Comparison of ENCODE assay signal across 1 cellular context in genomic region chr19:13022111-13022858, GRCh38.
TF ChIP-seq lines count a peak whose summit lies in the region.

No MANE protein-coding gene starts in this region.

TF ChIP-seq in HepG2, 621 proteins besides CTCF, POLR2A, EP300 and RAD21 (continued from another document):
- TF ChIP-seq NFAT5 (CRISPR knock-in tag; IDR thresholded peaks at IDR 0.05) (no peak), HNRNPH1 (optimal IDR thresholded peaks at IDR 0.05; ENCODE audit: low read depth, low read length) (no peak), ARHGAP35 (CRISPR knock-in tag; IDR thresholded peaks at IDR 0.05; ENCODE audit: borderline replicate concordance) (no peak), ZNF772 (CRISPR knock-in tag; IDR thresholded peaks at IDR 0.05) (no peak), JUN (CRISPR knock-in tag; IDR thresholded peaks at IDR 0.05) (no peak), ZNF160 (CRISPR knock-in tag; IDR thresholded peaks at IDR 0.05) (no peak), RFX5 (IDR thresholded peaks at IDR 0.05; ENCODE audit: low read depth, low read length) (no peak), ZBTB4 (CRISPR knock-in tag; IDR thresholded peaks at IDR 0.05; ENCODE audit: borderline replicate concordance) (0 out of 2 replicates have a peak, but pooled peaks have one; percentile 23), ZFY (CRISPR knock-in tag; IDR thresholded peaks at IDR 0.05) (peak; percentile 25; the same call in 1 of the 2 replicates), ETV6 (CRISPR knock-in tag; conservative IDR thresholded peaks at IDR 0.05) (no peak), ZBTB38 (CRISPR knock-in tag; IDR thresholded peaks at IDR 0.05) (peak; percentile 62; the same call in 1 of the 2 replicates), ZC3H4 (CRISPR knock-in tag; IDR thresholded peaks at IDR 0.05; ENCODE audit: borderline replicate concordance) (no peak), DNMT3B (CRISPR knock-in tag; conservative IDR thresholded peaks at IDR 0.05) (no peak), CAMTA2 (CRISPR knock-in tag; IDR thresholded peaks at IDR 0.05; ENCODE audit: borderline replicate concordance) (no peak), ZNF232 (CRISPR knock-in tag; IDR thresholded peaks at IDR 0.05; ENCODE audit: borderline replicate concordance) (no peak), E2F2 (CRISPR knock-in tag; IDR thresholded peaks at IDR 0.05; ENCODE audit: borderline replicate concordance) (no peak), PPARG (CRISPR knock-in tag; conservative IDR thresholded peaks at IDR 0.05) (no peak), ZNF546 (CRISPR knock-in tag; conservative IDR thresholded peaks at IDR 0.05) (no peak), ZBTB10 (CRISPR knock-in tag; IDR thresholded peaks at IDR 0.05; ENCODE audit: borderline replicate concordance) (no peak), PAX8 (CRISPR knock-in tag; IDR thresholded peaks at IDR 0.05; ENCODE audit: borderline replicate concordance) (no peak), RFXAP (CRISPR knock-in tag; IDR thresholded peaks at IDR 0.05; ENCODE audit: borderline replicate concordance) (no peak), ZNF775 (CRISPR knock-in tag; IDR thresholded peaks at IDR 0.05; ENCODE audit: borderline replicate concordance) (no peak), HNRNPL (IDR thresholded peaks at IDR 0.05; ENCODE audit: low read depth, low read length) (peak; percentile 87), PRDM4 (CRISPR knock-in tag; IDR thresholded peaks at IDR 0.05; ENCODE audit: borderline replicate concordance) (no peak), MLX (CRISPR knock-in tag; IDR thresholded peaks at IDR 0.05) (no peak), ZHX1 (CRISPR knock-in tag; IDR thresholded peaks at IDR 0.05; ENCODE audit: low read depth) (no peak), LRRFIP1 (CRISPR knock-in tag; conservative IDR thresholded peaks at IDR 0.05) (no peak)
